Comparison of ENCODE assay signal across 1 cellular context in genomic region chr12:112778400-112778799, GRCh38.
TF ChIP-seq lines count a peak whose summit lies in the region.

No MANE protein-coding gene starts in this region.

TF ChIP-seq in GM23338, 12 proteins besides CTCF, POLR2A, EP300 and RAD21 (continued from another document):
- TF ChIP-seq, protein P1, sequence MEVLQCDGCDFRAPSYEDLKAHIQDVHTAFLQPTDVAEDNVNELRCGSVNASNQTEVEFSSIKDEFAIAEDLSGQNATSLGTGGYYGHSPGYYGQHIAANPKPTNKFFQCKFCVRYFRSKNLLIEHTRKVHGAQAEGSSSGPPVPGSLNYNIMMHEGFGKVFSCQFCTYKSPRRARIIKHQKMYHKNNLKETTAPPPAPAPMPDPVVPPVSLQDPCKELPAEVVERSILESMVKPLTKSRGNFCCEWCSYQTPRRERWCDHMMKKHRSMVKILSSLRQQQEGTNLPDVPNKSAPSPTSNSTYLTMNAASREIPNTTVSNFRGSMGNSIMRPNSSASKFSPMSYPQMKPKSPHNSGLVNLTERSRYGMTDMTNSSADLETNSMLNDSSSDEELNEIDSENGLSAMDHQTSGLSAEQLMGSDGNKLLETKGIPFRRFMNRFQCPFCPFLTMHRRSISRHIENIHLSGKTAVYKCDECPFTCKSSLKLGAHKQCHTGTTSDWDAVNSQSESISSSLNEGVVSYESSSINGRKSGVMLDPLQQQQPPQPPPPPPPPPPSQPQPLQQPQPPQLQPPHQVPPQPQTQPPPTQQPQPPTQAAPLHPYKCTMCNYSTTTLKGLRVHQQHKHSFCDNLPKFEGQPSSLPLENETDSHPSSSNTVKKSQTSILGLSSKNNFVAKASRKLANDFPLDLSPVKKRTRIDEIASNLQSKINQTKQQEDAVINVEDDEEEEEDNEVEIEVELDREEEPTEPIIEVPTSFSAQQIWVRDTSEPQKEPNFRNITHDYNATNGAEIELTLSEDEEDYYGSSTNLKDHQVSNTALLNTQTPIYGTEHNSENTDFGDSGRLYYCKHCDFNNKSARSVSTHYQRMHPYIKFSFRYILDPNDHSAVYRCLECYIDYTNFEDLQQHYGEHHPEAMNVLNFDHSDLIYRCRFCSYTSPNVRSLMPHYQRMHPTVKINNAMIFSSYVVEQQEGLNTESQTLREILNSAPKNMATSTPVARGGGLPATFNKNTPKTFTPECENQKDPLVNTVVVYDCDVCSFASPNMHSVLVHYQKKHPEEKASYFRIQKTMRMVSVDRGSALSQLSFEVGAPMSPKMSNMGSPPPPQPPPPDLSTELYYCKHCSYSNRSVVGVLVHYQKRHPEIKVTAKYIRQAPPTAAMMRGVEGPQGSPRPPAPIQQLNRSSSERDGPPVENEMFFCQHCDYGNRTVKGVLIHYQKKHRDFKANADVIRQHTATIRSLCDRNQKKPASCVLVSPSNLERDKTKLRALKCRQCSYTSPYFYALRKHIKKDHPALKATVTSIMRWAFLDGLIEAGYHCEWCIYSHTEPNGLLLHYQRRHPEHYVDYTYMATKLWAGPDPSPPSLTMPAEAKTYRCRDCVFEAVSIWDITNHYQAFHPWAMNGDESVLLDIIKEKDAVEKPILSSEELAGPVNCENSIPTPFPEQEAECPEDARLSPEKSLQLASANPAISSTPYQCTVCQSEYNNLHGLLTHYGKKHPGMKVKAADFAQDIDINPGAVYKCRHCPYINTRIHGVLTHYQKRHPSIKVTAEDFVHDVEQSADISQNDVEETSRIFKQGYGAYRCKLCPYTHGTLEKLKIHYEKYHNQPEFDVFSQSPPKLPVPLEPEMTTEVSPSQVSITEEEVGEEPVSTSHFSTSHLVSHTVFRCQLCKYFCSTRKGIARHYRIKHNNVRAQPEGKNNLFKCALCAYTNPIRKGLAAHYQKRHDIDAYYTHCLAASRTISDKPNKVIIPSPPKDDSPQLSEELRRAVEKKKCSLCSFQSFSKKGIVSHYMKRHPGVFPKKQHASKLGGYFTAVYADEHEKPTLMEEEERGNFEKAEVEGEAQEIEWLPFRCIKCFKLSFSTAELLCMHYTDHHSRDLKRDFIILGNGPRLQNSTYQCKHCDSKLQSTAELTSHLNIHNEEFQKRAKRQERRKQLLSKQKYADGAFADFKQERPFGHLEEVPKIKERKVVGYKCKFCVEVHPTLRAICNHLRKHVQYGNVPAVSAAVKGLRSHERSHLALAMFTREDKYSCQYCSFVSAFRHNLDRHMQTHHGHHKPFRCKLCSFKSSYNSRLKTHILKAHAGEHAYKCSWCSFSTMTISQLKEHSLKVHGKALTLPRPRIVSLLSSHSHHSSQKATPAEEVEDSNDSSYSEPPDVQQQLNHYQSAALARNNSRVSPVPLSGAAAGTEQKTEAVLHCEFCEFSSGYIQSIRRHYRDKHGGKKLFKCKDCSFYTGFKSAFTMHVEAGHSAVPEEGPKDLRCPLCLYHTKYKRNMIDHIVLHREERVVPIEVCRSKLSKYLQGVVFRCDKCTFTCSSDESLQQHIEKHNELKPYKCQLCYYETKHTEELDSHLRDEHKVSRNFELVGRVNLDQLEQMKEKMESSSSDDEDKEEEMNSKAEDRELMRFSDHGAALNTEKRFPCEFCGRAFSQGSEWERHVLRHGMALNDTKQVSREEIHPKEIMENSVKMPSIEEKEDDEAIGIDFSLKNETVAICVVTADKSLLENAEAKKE (CRISPR knock-in tag; IDR thresholded peaks at IDR 0.05): no peak
- TF ChIP-seq CREB1 (CRISPR knock-in tag; IDR thresholded peaks at IDR 0.05; ENCODE audit: low read depth): no peak
- TF ChIP-seq STAT1 (IDR thresholded peaks at IDR 0.05; ENCODE audit: unreplicated experiment): no peak
- TF ChIP-seq EZH2 (IDR thresholded peaks at IDR 0.05; ENCODE audit: low read depth, unreplicated experiment): no peak
- no peak for TF ChIP-seq EZH2phosphoT487 (IDR thresholded peaks at IDR 0.05; ENCODE audit: unreplicated experiment)
- no peak for TF ChIP-seq NANOG (IDR thresholded peaks at IDR 0.05; ENCODE audit: borderline replicate concordance)
- TF ChIP-seq POLR2AphosphoS5 (IDR thresholded peaks at IDR 0.05; ENCODE audit: low read depth): no peak
- no peak for TF ChIP-seq ZNF331 (CRISPR knock-in tag; IDR thresholded peaks at IDR 0.05; ENCODE audit: low read depth)
